ENCODE assay signal across 1 cellular context in the genomic region with DNA sequence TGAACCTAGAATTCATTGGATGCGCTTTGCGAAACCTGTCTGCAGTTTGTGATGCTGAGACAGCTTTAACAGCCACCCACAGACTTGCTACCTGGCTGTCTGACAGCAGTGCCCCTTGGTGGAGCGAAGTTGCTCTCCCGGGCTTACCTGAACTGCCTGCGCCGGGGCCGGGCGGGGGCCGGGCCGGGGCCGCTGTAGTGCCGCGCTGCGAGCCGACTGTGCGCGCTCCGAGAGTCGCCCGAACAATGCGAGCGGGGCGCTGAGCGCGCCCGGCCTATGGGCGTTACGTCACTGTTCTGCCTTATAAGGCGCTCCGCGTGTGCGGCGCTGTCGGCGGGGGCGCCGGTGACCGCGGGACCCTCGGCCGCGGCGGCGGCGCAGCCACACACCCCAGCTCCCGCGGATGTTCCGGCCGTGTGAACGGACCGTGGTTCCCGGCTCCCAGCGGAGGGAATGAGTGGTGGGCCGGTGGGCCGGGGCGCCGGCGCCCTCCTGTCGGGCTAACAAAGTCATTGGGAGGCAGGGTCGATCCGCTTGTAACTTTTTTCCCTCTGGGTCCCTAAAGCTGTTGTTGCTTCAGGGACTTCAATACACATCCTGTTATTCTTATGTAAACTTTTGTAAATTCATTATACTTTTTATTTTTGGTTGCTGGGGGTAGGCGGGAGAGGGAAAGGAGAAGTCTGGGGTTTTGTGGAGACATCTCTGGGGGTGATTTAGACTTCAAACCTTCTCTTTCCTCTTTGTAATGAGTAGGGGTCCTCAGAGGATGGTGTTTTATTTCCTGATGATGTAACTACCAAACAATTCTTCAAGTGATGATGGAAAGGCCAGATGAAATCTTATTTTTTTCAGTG.
A peak's percentile ranks its signal among the peaks of the same experiment; 100 is the strongest.
TF ChIP-seq lines count a peak whose summit lies in the region.

No MANE protein-coding gene starts in this region.

TF ChIP-seq in HepG2, 621 proteins besides CTCF, POLR2A, EP300 and RAD21 (continued from another document):
- TF ChIP-seq, protein P1, sequence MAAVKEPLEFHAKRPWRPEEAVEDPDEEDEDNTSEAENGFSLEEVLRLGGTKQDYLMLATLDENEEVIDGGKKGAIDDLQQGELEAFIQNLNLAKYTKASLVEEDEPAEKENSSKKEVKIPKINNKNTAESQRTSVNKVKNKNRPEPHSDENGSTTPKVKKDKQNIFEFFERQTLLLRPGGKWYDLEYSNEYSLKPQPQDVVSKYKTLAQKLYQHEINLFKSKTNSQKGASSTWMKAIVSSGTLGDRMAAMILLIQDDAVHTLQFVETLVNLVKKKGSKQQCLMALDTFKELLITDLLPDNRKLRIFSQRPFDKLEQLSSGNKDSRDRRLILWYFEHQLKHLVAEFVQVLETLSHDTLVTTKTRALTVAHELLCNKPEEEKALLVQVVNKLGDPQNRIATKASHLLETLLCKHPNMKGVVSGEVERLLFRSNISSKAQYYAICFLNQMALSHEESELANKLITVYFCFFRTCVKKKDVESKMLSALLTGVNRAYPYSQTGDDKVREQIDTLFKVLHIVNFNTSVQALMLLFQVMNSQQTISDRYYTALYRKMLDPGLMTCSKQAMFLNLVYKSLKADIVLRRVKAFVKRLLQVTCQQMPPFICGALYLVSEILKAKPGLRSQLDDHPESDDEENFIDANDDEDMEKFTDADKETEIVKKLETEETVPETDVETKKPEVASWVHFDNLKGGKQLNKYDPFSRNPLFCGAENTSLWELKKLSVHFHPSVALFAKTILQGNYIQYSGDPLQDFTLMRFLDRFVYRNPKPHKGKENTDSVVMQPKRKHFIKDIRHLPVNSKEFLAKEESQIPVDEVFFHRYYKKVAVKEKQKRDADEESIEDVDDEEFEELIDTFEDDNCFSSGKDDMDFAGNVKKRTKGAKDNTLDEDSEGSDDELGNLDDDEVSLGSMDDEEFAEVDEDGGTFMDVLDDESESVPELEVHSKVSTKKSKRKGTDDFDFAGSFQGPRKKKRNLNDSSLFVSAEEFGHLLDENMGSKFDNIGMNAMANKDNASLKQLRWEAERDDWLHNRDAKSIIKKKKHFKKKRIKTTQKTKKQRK (IDR thresholded peaks at IDR 0.05; ENCODE audit: low read length) = no peak
- TF ChIP-seq ZNF18 (CRISPR knock-in tag; IDR thresholded peaks at IDR 0.05; ENCODE audit: insufficient replicate concordance) = no peak
- no peak for TF ChIP-seq ATM (IDR thresholded peaks at IDR 0.05; ENCODE audit: borderline replicate concordance)
- TF ChIP-seq ZNF329 (CRISPR knock-in tag; IDR thresholded peaks at IDR 0.05; ENCODE audit: low read depth) = peak; percentile 59; the same call in 1 of the 2 replicates
- TF ChIP-seq TBL1XR1 (IDR thresholded peaks at IDR 0.05; ENCODE audit: borderline replicate concordance, low read length, partially characterized antibody) = peak; percentile 66
- TF ChIP-seq ZNF878 (CRISPR knock-in tag; IDR thresholded peaks at IDR 0.05) = peak; percentile 50; the same call in 1 of the 2 replicates
